ENCODE assay signal across 17 cellular contexts in the genomic region with DNA sequence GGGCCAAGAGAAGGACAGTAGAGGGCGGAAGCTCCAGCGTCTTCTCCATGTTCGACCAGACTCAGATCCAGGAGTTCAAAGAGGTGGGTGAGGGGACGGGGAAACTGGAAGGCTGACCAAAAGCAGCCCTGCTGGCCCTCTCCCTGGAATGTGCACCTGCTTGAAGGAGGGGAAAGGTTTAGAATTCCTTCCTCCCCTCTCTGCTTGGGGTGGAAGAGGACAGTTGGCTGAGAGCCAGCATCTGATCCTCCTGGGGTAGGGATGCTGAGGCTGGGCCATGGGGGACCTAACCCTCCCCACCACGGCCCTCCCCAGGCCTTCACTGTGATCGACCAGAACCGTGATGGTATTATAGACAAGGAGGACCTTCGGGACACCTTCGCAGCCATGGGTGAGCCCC. TPM values are rescaled to one million over a fixed set of nuclear protein-coding genes. Genes with fewer than 3 reads are reported as not detected.
A peak's percentile ranks its signal among the peaks of the same experiment; 100 is the strongest.
DNase-seq lines count a peak whose midpoint lies in the region; TF ChIP-seq lines count a peak whose summit lies in the region.
"Had no signal": no experiment of that assay in that cellular context is flagged by ENCODE, and none has a peak within 500 bp of the region (broad histone marks: within the 10 kb centered on the region; RNA-seq: fewer than 3 reads in every experiment).

No MANE protein-coding gene starts in this region.

- H3K9me3 ChIP-seq in Caco-2 (no peaks in the 10 kb centered on the region), ovary (no peaks in the 10 kb centered on the region)
- no peaks in the 10 kb centered on the region for H3K9me3 ChIP-seq in effector memory CD4-positive, alpha-beta T cell (ENCODE audit: control insufficient read depth, low read length)

- DNase-seq in Caco-2: no peak
- no peak for DNase-seq in effector memory CD4-positive, alpha-beta T cell
- DNase-seq in ovary: peak in 3 of 5 donors; percentile 12 to 58 (median 41)
- DNase-seq in ACHN: no peak
- no peak for DNase-seq in stimulated activated CD4-positive, alpha-beta T cell treated with anti-CD3 and anti-CD28 coated beads, Interleukin-2, amount 100 ng/mL, for 24 hours
- DNase-seq in superior temporal gyrus (ENCODE audit: extremely low spot score): no peak
- DNase-seq: activated T-cell treated with anti-CD3 and anti-CD28 coated beads, Interleukin-2, amount 50 U/mL, for 1 hour; EL; NCI-H1694; NCI-H510A treated with DMSO at 0.1 percent for 48 hours; occipital lobe; PC-9 had no signal

- intact Hi-C loops in Caco-2 (cut with micrococcal nuclease; ENCODE audit: unreplicated experiment) (no loop called here), ovary (cut with DNase I) (loop anchor here in 1 of 4 donors (10.0 kb wide), 1 partner anchor 279 kb away; the partner anchor contains the start of genes FBRS and PRR14)

- TF ChIP-seq POLR2A in ovary (IDR thresholded peaks at IDR 0.05): no peak

- in situ Hi-C loops in ACHN (cut with HindIII; ENCODE audit: low pct_ligation_motif_present, low pct_unique_long_range_greater_than_20kb, low sequenced_read_pairs): no loop called here

- TF ChIP-seq CTCF in Caco-2 (IDR thresholded peaks at IDR 0.05; ENCODE audit: insufficient read depth in 1 of 2, low read depth in 1 of 2, low read length in 1 of 2, severe bottlenecking in 1 of 2, unreplicated experiment in 1 of 2) (no peak), ovary (IDR thresholded peaks at IDR 0.05) (no peak)

- H3K4me1 Mint-ChIP-seq in Caco-2 (ENCODE audit: low read depth, unreplicated experiment) (peaks cover 30% of the 10 kb centered on the region), IgD-negative memory B cell (peaks cover 18 to 29% (median 28%) of the 10 kb centered on the region in 3 donors)

- no peak for TF ChIP-seq EP300 in ovary (IDR thresholded peaks at IDR 0.05)

- BruUV-seq in Caco-2 (replicated peaks; lab: Mats Ljungman, UMichigan): no TSS peak

- H3K4me3 ChIP-seq in Caco-2 (ENCODE audit: low read depth, low read length) (no peak overlapping the region), ovary (no peak overlapping the region)
- H3K4me3 ChIP-seq in effector memory CD4-positive, alpha-beta T cell (ENCODE audit: insufficient read depth, low read depth, low read length, poor library complexity, severe bottlenecking): no peak overlapping the region
- H3K4me3 ChIP-seq: GM12878, PC-9 had no signal

- H3K27me3 Mint-ChIP-seq in Caco-2 (ENCODE audit: insufficient read depth, unreplicated experiment): no peaks in the 10 kb centered on the region
- H3K27me3 Mint-ChIP-seq in IgD-negative memory B cell: no peaks in the 10 kb centered on the region

- peak overlapping the region; percentile 57 for H3K27ac Mint-ChIP-seq in Caco-2 (ENCODE audit: unreplicated experiment)
- H3K27ac Mint-ChIP-seq in IgD-negative memory B cell: peak overlapping the region in 2 of 3 donors; percentile 7 to 23
- H3K27ac Mint-ChIP-seq: WTC11 had no signal

- CTCF ChIA-PET in Caco-2 (lab: Charles Lee): no interaction called here

- H3K36me3 Mint-ChIP-seq in Caco-2 (ENCODE audit: insufficient read depth, unreplicated experiment) (peaks cover 20% of the 10 kb centered on the region), IgD-negative memory B cell (peaks cover 3% of the 10 kb centered on the region)
- H3K36me3 Mint-ChIP-seq: CD14-positive monocyte had no signal

- POLR2A ChIA-PET in Caco-2 (lab: Charles Lee): interaction anchor here (0.6 kb wide), 1 partner anchor 1416 kb away, joined by 15 read pairs; no protein-coding TSS in a partner anchor

- H3K9me3 Mint-ChIP-seq in Caco-2 (ENCODE audit: unreplicated experiment) (no peaks in the 10 kb centered on the region), IgD-negative memory B cell (no peaks in the 10 kb centered on the region)
- H3K9me3 Mint-ChIP-seq: CD14-positive monocyte, WTC11 had no signal

- H3K27me3 ChIP-seq in Caco-2 (replicated peaks; ENCODE audit: control insufficient read depth, insufficient read depth, low read length) (no peaks in the 10 kb centered on the region), ovary (no peaks in the 10 kb centered on the region)
- no peaks in the 10 kb centered on the region for H3K27me3 ChIP-seq in effector memory CD4-positive, alpha-beta T cell (replicated peaks; ENCODE audit: control insufficient read depth, insufficient read depth, low read length, poor library complexity, severe bottlenecking)

- H3K4me1 ChIP-seq in Caco-2: peaks cover 26% of the 10 kb centered on the region
- H3K4me1 ChIP-seq in effector memory CD4-positive, alpha-beta T cell (ENCODE audit: control insufficient read depth, insufficient read depth, low read length, poor library complexity, severe bottlenecking): peaks cover 47% of the 10 kb centered on the region
- peaks cover 9% of the 10 kb centered on the region for H3K4me1 ChIP-seq in ovary (ENCODE audit: insufficient read depth)

- H3K36me3 ChIP-seq in Caco-2 (ENCODE audit: control insufficient read depth, insufficient read depth, low read length) (no peaks in the 10 kb centered on the region), ovary (no peaks in the 10 kb centered on the region)
- no peaks in the 10 kb centered on the region for H3K36me3 ChIP-seq in effector memory CD4-positive, alpha-beta T cell (ENCODE audit: control insufficient read depth, insufficient read depth, low read length)

- 88 to 89% (median 88%) methylated on average over 9 of the region's 9 CpGs for whole genome bisulfite sequencing in ovary, 3 donors

- H3K4me3 Mint-ChIP-seq in Caco-2 (ENCODE audit: unreplicated experiment) (no peak overlapping the region), IgD-negative memory B cell (no peak overlapping the region)
- H3K4me3 Mint-ChIP-seq: CD14-positive monocyte, WTC11 had no signal

- peak overlapping the region; percentile 13 for H3K27ac ChIP-seq in effector memory CD4-positive, alpha-beta T cell (ENCODE audit: insufficient read depth, low read length, poor library complexity, severe bottlenecking)
- no peak overlapping the region for H3K27ac ChIP-seq in ovary

RNA-seq across cellular contexts. Expression of gene MYL11, which starts 1.2 kb away (rescaled TPM):
- total RNA-seq in Caco-2 (2022): 2.7 and 2.9 TPM in 2 replicates
- polyA plus RNA-seq in IgD-negative memory B cell: 1.7 TPM
- 1 to 10 TPM in 2 of 7 donors, not detected in 5; 1.0 to 1.3 TPM for total RNA-seq in ovary
- 1 to 10 TPM in 1 of 2 donors, under 1 TPM in 1; 0.38 to 1.4 TPM for polyA plus RNA-seq in ovary
- total RNA-seq: GM12878, subcutaneous adipose tissue had no signal

RNA-seq across cellular contexts. Expression of gene TBC1D10B, which starts 5.5 kb away (rescaled TPM):
- 36.9 and 40.5 TPM in 2 replicates for total RNA-seq in Caco-2 (2022)
- polyA plus RNA-seq in IgD-negative memory B cell: 11.3 TPM
- total RNA-seq in ovary: 10 to 100 TPM; 18.4 to 46.9 (median 38.0) TPM
- polyA plus RNA-seq in ovary: 10 to 100 TPM; 24.7 to 29.7 TPM

RNA-seq across cellular contexts. Expression of gene SEPTIN1, which starts 6.5 kb away (rescaled TPM):
- total RNA-seq in Caco-2 (2022) (0.21 and 0.34 TPM in 2 replicates), ovary (1 to 10 TPM in 6 of 7 donors, under 1 TPM in 1; 0.46 to 8.2 (median 4.4) TPM)
- polyA plus RNA-seq in IgD-negative memory B cell (161 TPM), ovary (1 to 10 TPM; 1.9 to 3.2 TPM)

RNA-seq across cellular contexts. Expression of gene ZNF48, which starts 19.4 kb away (rescaled TPM):
- total RNA-seq in Caco-2 (2022): 12.8 and 13.4 TPM in 2 replicates
- polyA plus RNA-seq in IgD-negative memory B cell: 9.7 TPM
- 1 to 10 TPM; 6.2 to 9.8 (median 6.7) TPM for total RNA-seq in ovary
- polyA plus RNA-seq in ovary: 1 to 10 TPM; 2.7 to 4.8 TPM

RNA-seq across cellular contexts. Expression of gene CD2BP2, which starts 20.7 kb away (rescaled TPM):
- 50.1 and 51.8 TPM in 2 replicates for total RNA-seq in Caco-2 (2022)
- 42.7 TPM for polyA plus RNA-seq in IgD-negative memory B cell
- 10 to 100 TPM; 29.2 to 68.3 (median 64.7) TPM for total RNA-seq in ovary
- 10 to 100 TPM; 44.1 to 81.7 TPM for polyA plus RNA-seq in ovary

Comparison
In these comparisons a context has a peak if more than half of its experiments do, and no peak if none do; other contexts are left out.
1. DNase-seq: peak in ovary (3 of 5); none in Caco-2 (0 of 2), effector memory CD4-positive, alpha-beta T cell (0 of 3), ACHN (single experiment), stimulated activated CD4-positive, alpha-beta T cell treated with anti-CD3 and anti-CD28 coated beads, Interleukin-2, amount 100 ng/mL, for 24 hours (0 of 2) and superior temporal gyrus (single experiment).